ENCODE assay signal across 17 cellular contexts in genomic region chr6:10276888-10277287, GRCh38.
"Had no signal": no experiment of that assay in that cellular context is flagged by ENCODE, and none has a peak within 500 bp of the region (broad histone marks: within the 10 kb centered on the region; RNA-seq: fewer than 3 reads in every experiment).

No MANE protein-coding gene starts in this region.

- H3K4me1 ChIP-seq: gastrocnemius medialis, upper lobe of left lung had no signal

- H3K4me3 ChIP-seq: esophagus squamous epithelium, gastrocnemius medialis, upper lobe of left lung had no signal

- FAIRE-seq: colon, islet of Langerhans had no signal

- DNase-seq: activated B cell treated with CpG ODN at 0.5 μM for 24 hours; activated CD4-positive, alpha-beta memory T cell treated with anti-CD3 and anti-CD28 coated beads for 36 hours; activated CD4-positive, alpha-beta T cell treated with anti-CD3 and anti-CD28 coated beads for 4 hours; activated gamma-delta T cell treated with Interleukin-2 at 50 U/mL for 16 hours; activated T-cell treated with anti-CD3 and anti-CD28 coated beads for 4 hours; anterior cingulate cortex; central memory CD4-positive, alpha-beta T cell; esophagus squamous epithelium; gastrocnemius medialis; mesendoderm; naive thymus-derived CD4-positive, alpha-beta T cell; stimulated activated CD4-positive, alpha-beta T cell treated with anti-CD3 and anti-CD28 coated beads, Interleukin-2, amount 100 ng/mL, for 48 hours; stimulated activated naive CD4-positive, alpha-beta T cell treated with Interleukin-2 at 50 U/mL for 16 hours; T-helper 9 cell; upper lobe of left lung had no signal

- H3K27ac ChIP-seq: esophagus squamous epithelium, gastrocnemius medialis, upper lobe of left lung had no signal

- ATAC-seq: gastrocnemius medialis; naive thymus-derived CD4-positive, alpha-beta T cell had no signal

- H3K36me3 ChIP-seq: esophagus squamous epithelium, gastrocnemius medialis, upper lobe of left lung had no signal

- H3K27me3 ChIP-seq: esophagus squamous epithelium, gastrocnemius medialis, upper lobe of left lung had no signal

- H3K9me3 ChIP-seq: esophagus squamous epithelium, gastrocnemius medialis had no signal
